ENCODE assay signal across 15 cellular contexts in genomic region chr2:1141079-1141478, GRCh38.
DNase-seq lines count a peak whose midpoint lies in the region; ATAC-seq and TF ChIP-seq lines count a peak whose summit lies in the region.
"Had no signal": no experiment of that assay in that cellular context is flagged by ENCODE, and none has a peak within 500 bp of the region (broad histone marks: within the 10 kb centered on the region; RNA-seq: fewer than 3 reads in every experiment).

No MANE protein-coding gene starts in this region.

- H3K9me3 ChIP-seq in heart right ventricle (no peaks in the 10 kb centered on the region), body of pancreas (no peaks in the 10 kb centered on the region), right atrium auricular region (no peaks in the 10 kb centered on the region), gastrocnemius medialis (no peaks in the 10 kb centered on the region)
- H3K9me3 ChIP-seq: HAP-1 had no signal

- intact Hi-C loops in heart right ventricle (cut with DNase I) (loop anchor here in 1 of 10 donors (5.0 kb wide), 1 partner anchor 406 kb away; no protein-coding TSS in a partner anchor), left ventricle myocardium superior (cut with micrococcal nuclease) (no loop called here), body of pancreas (cut with DNase I) (no loop called here), gastrocnemius medialis (cut with DNase I; ENCODE audit: low total_unique reads) (no loop called here)

- H3K4me3 ChIP-seq in heart right ventricle (no peak overlapping the region), body of pancreas (no peak overlapping the region), right atrium auricular region (no peak overlapping the region), gastrocnemius medialis (no peak overlapping the region)
- H3K4me3 ChIP-seq: BLaER1 treated with 17β-estradiol and CSF1 and Interleukin-3, amounts not matched to agents 10 nM and 100 nM; GM23248; HAP-1 had no signal

- peak in 7 of 8 donors; percentile 25 to 90 (median 76) for ATAC-seq in heart right ventricle
- ATAC-seq in left ventricle myocardium superior, result no peak
- ATAC-seq in body of pancreas, result peak; percentile 21
- peak; percentile 69 to 70 for ATAC-seq in gastrocnemius medialis
- no peak for ATAC-seq in HG02623 (IDR thresholded peaks at IDR 0.05; ENCODE audit: unreplicated experiment)
- ATAC-seq in GM18909 (IDR thresholded peaks at IDR 0.05; ENCODE audit: poor library complexity, unreplicated experiment), result no peak

- peak in 1 of 2 donors; percentile 22 for DNase-seq in heart right ventricle
- no peak for DNase-seq in left ventricle myocardium superior
- DNase-seq in body of pancreas, result no peak
- DNase-seq in right atrium auricular region (ENCODE audit: low spot score), result no peak
- DNase-seq in gastrocnemius medialis, result no peak
- no peak for DNase-seq in AG08396 (ENCODE audit: low spot score)
- DNase-seq: Calu3, DMS79 treated with DMSO at 0.1 percent for 48 hours, GF-D8 had no signal

- TF ChIP-seq CTCF in heart right ventricle (IDR thresholded peaks at IDR 0.05) (no peak), body of pancreas (IDR thresholded peaks at IDR 0.05) (no peak), right atrium auricular region (IDR thresholded peaks at IDR 0.05) (no peak), gastrocnemius medialis (IDR thresholded peaks at IDR 0.05 in 4 of 5, conservative IDR thresholded peaks at IDR 0.05 in 1 of 5) (no peak)

- H3K27ac ChIP-seq in heart right ventricle, result peak overlapping the region; percentile 17 to 70 (median 48)
- H3K27ac ChIP-seq in body of pancreas, result no peak overlapping the region
- H3K27ac ChIP-seq in right atrium auricular region, result peak overlapping the region; percentile 42 to 62
- H3K27ac ChIP-seq in gastrocnemius medialis, result peak overlapping the region; percentile 54 to 72 (median 66)
- H3K27ac ChIP-seq: BLaER1 treated with 17β-estradiol and CSF1 and Interleukin-3, amounts not matched to agents 10 nM and 100 nM; GM23248; HL-60 had no signal

- WGBS in heart right ventricle, 2 donors, result 60 to 70% methylated on average over 7 of the region's 7 CpGs
- WGBS in body of pancreas, 2 donors, result 71 to 76% methylated on average over 7 of the region's 7 CpGs

- TF ChIP-seq POLR2A in body of pancreas (IDR thresholded peaks at IDR 0.05) (no peak), gastrocnemius medialis (IDR thresholded peaks at IDR 0.05) (peak in 1 of 2 donors; percentile 31)

- no peaks in the 10 kb centered on the region for H3K36me3 ChIP-seq in heart right ventricle
- H3K36me3 ChIP-seq in body of pancreas (replicated peaks in 1 of 2; ENCODE audit: insufficient read depth in 1 of 2, low read depth in 2 of 2), result no peaks in the 10 kb centered on the region
- no peaks in the 10 kb centered on the region for H3K36me3 ChIP-seq in right atrium auricular region
- no peaks in the 10 kb centered on the region for H3K36me3 ChIP-seq in gastrocnemius medialis
- H3K36me3 ChIP-seq: BLaER1 treated with 17β-estradiol and CSF1 and Interleukin-3, amounts not matched to agents 10 nM and 100 nM; HAP-1 had no signal

- peaks cover 0 to 12% (median 0%) of the 10 kb centered on the region in 7 donors for H3K27me3 ChIP-seq in heart right ventricle
- no peaks in the 10 kb centered on the region for H3K27me3 ChIP-seq in body of pancreas
- no peaks in the 10 kb centered on the region for H3K27me3 ChIP-seq in right atrium auricular region
- no peaks in the 10 kb centered on the region for H3K27me3 ChIP-seq in gastrocnemius medialis
- H3K27me3 ChIP-seq: BLaER1 treated with 17β-estradiol and CSF1 and Interleukin-3, amounts not matched to agents 10 nM and 100 nM had no signal

- in situ Hi-C loops in gastrocnemius medialis (cut with MboI; ENCODE audit: low sequenced_read_pairs in 4 of 4), result no loop called here

- H3K4me1 ChIP-seq in heart right ventricle (peaks cover 0 to 23% (median 0%) of the 10 kb centered on the region in 9 donors), body of pancreas (peaks cover 3% of the 10 kb centered on the region), right atrium auricular region (no peaks in the 10 kb centered on the region), gastrocnemius medialis (no peaks in the 10 kb centered on the region)
- H3K4me1 ChIP-seq: HAP-1 had no signal

Comparison
In these comparisons a context has a peak if more than half of its experiments do, and no peak if none do; other contexts are left out.
1. ATAC-seq: peak in heart right ventricle (7 of 8), body of pancreas (single experiment) and gastrocnemius medialis (2 of 2); none in left ventricle myocardium superior (single experiment), HG02623 (single experiment) and GM18909 (single experiment).
2. H3K27ac ChIP-seq: peak in heart right ventricle (10 of 10), right atrium auricular region (2 of 2) and gastrocnemius medialis (4 of 4); none in body of pancreas (0 of 4).